ENCODE assay signal across 23 cellular contexts in genomic region chr9:112296929-112297328, GRCh38. TPM values are rescaled to one million over a fixed set of nuclear protein-coding genes. Genes with fewer than 3 reads are reported as not detected.
A peak's percentile ranks its signal among the peaks of the same experiment; 100 is the strongest.
DNase-seq lines count a peak whose midpoint lies in the region; ATAC-seq, FAIRE-seq and TF ChIP-seq lines count a peak whose summit lies in the region.
"Had no signal": no experiment of that assay in that cellular context is flagged by ENCODE, and none has a peak within 500 bp of the region (broad histone marks: within the 10 kb centered on the region; RNA-seq: fewer than 3 reads in every experiment).

No MANE protein-coding gene starts in this region.

- H3K4me1 ChIP-seq in mammary epithelial cell (ENCODE audit: insufficient read depth, low read length) (peaks cover 22% of the 10 kb centered on the region), breast epithelium (no peaks in the 10 kb centered on the region), GM12878 (ENCODE audit: control insufficient read depth, insufficient read depth, low read length) (no peaks in the 10 kb centered on the region)

- in situ Hi-C loops in mammary epithelial cell (cut with MboI; ENCODE audit: low sequenced_read_pairs in 2 of 2) (no loop called here), GM12878 (cut with MboI) (no loop called here), GM13977 (cut with MboI; ENCODE audit: low pct_unique_long_range_greater_than_20kb, low sequenced_read_pairs, unreplicated experiment) (no loop called here)

- BruUV-seq in mammary epithelial cell (replicated peaks; lab: Mats Ljungman, UMichigan) (TSS peak; percentile 1), GM12878 (replicated peaks; lab: Mats Ljungman, UMichigan) (TSS peak; percentile 18)

- no peak for TF ChIP-seq POLR2A in breast epithelium (IDR thresholded peaks at IDR 0.05)
- no peak for TF ChIP-seq POLR2A in GM12878 (IDR thresholded peaks at IDR 0.05; ENCODE audit: low read depth, low read length)

- no peak overlapping the region for H3K4me2 ChIP-seq in mammary epithelial cell (ENCODE audit: insufficient read depth, low read depth, low read length)
- H3K4me2 ChIP-seq in GM12878 (ENCODE audit: control insufficient read depth, insufficient read depth), result no peak overlapping the region
- H3K4me2 ChIP-seq: A549, BLaER1 had no signal

- no peaks in the 10 kb centered on the region for H3K27me3 Mint-ChIP-seq in nephron progenitor cell (ENCODE audit: low read depth, poor library complexity)
- H3K27me3 Mint-ChIP-seq: CD4-positive, alpha-beta memory T cell; CD4-positive, CD25-positive, alpha-beta regulatory T cell; CD8-positive, alpha-beta memory T cell had no signal

- H3K9me3 Mint-ChIP-seq in nephron progenitor cell, result peaks cover 9% of the 10 kb centered on the region
- H3K9me3 Mint-ChIP-seq: CD8-positive, alpha-beta memory T cell had no signal

- peak overlapping the region; percentile 30 for H3K27ac Mint-ChIP-seq in nephron progenitor cell
- H3K27ac Mint-ChIP-seq: CD4-positive, alpha-beta memory T cell; CD4-positive, CD25-positive, alpha-beta regulatory T cell; CD8-positive, alpha-beta memory T cell had no signal

- RAD21 ChIA-PET in GM12878 (lab: Charles Lee; ENCODE audit: unreplicated experiment), result no interaction called here

- TF ChIP-seq RAD21 in GM12878 (IDR thresholded peaks at IDR 0.05; ENCODE audit: insufficient read depth, low read depth, low read length), result no peak

- peaks cover 98% of the 10 kb centered on the region for H3K79me2 ChIP-seq in mammary epithelial cell (ENCODE audit: insufficient read depth, low read length)
- peaks cover 26% of the 10 kb centered on the region for H3K79me2 ChIP-seq in GM12878 (ENCODE audit: control insufficient read depth, insufficient read depth, low read length)

- H3K36me3 ChIP-seq in mammary epithelial cell (ENCODE audit: insufficient read depth, low read length) (peaks cover 4% of the 10 kb centered on the region), breast epithelium (no peaks in the 10 kb centered on the region), GM12878 (ENCODE audit: control insufficient read depth in 2 of 2, insufficient read depth in 2 of 2, low read length in 1 of 2) (peaks cover 2 to 13% of the 10 kb centered on the region in 2 experiments; a peak in 3 of 4 replicates), MG63 (peaks cover 17% of the 10 kb centered on the region)
- H3K36me3 ChIP-seq: BE2C had no signal

- H3K9ac ChIP-seq in mammary epithelial cell (ENCODE audit: insufficient read depth, low read length) (no peak overlapping the region), GM12878 (ENCODE audit: control insufficient read depth, insufficient read depth, low read length) (no peak overlapping the region)
- H3K9ac ChIP-seq: BLaER1 had no signal

- no peak overlapping the region for H3K4me3 Mint-ChIP-seq in nephron progenitor cell
- H3K4me3 Mint-ChIP-seq: CD14-positive monocyte; CD4-positive, alpha-beta memory T cell; CD4-positive, CD25-positive, alpha-beta regulatory T cell; CD8-positive, alpha-beta memory T cell had no signal

- no peak overlapping the region for H3K4me3 ChIP-seq in mammary epithelial cell (replicated peaks in 1 of 3; ENCODE audit: insufficient read depth in 1 of 3, low read depth in 2 of 3, low read length in 3 of 3)
- H3K4me3 ChIP-seq in breast epithelium, result no peak overlapping the region
- no peak overlapping the region for H3K4me3 ChIP-seq in GM12878
- H3K4me3 ChIP-seq in MG63, result no peak overlapping the region
- H3K4me3 ChIP-seq: A549, BLaER1 had no signal

- H3K27me3 ChIP-seq in mammary epithelial cell (ENCODE audit: insufficient read depth, low read length), result no peaks in the 10 kb centered on the region
- no peaks in the 10 kb centered on the region for H3K27me3 ChIP-seq in breast epithelium
- no peaks in the 10 kb centered on the region for H3K27me3 ChIP-seq in GM12878 (replicated peaks in 1 of 2; ENCODE audit: control insufficient read depth in 2 of 2, insufficient read depth in 2 of 2, low read length in 1 of 2)
- H3K27me3 ChIP-seq in MG63, result no peaks in the 10 kb centered on the region
- H3K27me3 ChIP-seq: BE2C, BLaER1 had no signal

- CTCF ChIA-PET in mammary epithelial cell (lab: Charles Lee; ENCODE audit: low non-redundant PET), result no interaction called here
- CTCF ChIA-PET in GM12878 (lab: Yijun Ruan, JAX), result no interaction called here

- intact Hi-C loops in mammary epithelial cell (cut with micrococcal nuclease) (no loop called here), breast epithelium (cut with DNase I; ENCODE audit: low total_unique reads) (no loop called here), GM12878 (cut with micrococcal nuclease; ENCODE audit: unreplicated experiment) (no loop called here)

- H4K20me1 ChIP-seq in mammary epithelial cell (ENCODE audit: insufficient read depth, low read length) (no peaks in the 10 kb centered on the region), GM12878 (ENCODE audit: control insufficient read depth, insufficient read depth) (no peaks in the 10 kb centered on the region)

- no peak for TF ChIP-seq CTCF in mammary epithelial cell (conservative IDR thresholded peaks at IDR 0.05 in 1 of 2, IDR thresholded peaks at IDR 0.05 in 1 of 2; ENCODE audit: extremely low read depth in 1 of 2, insufficient read depth in 1 of 2, low read depth in 1 of 2, low read length in 2 of 2)
- no peak for TF ChIP-seq CTCF in breast epithelium (IDR thresholded peaks at IDR 0.05)
- no peak for TF ChIP-seq CTCF in GM12878 (IDR thresholded peaks at IDR 0.05 in 2 of 3, conservative IDR thresholded peaks at IDR 0.05 in 1 of 3; ENCODE audit: control insufficient read depth in 2 of 3, extremely low read depth in 1 of 3, insufficient read depth in 1 of 3, low read depth in 3 of 3, low read length in 3 of 3)
- TF ChIP-seq CTCF in nephron progenitor cell (IDR thresholded peaks at IDR 0.05), result no peak
- TF ChIP-seq CTCF in GM13977 (IDR thresholded peaks at IDR 0.05; ENCODE audit: extremely low read depth, insufficient read depth, missing control alignments), result no peak

- H2AFZ ChIP-seq in mammary epithelial cell (ENCODE audit: low read depth, low read length) (no peak overlapping the region), GM12878 (ENCODE audit: control insufficient read depth, low read depth, low read length) (no peak overlapping the region)

- POLR2A ChIA-PET in GM12878 (lab: Charles Lee), result interaction anchor here (1.3 kb wide), 1 partner anchor 8 kb away, joined by 3 read pairs; no protein-coding TSS in a partner anchor

- DNase-seq in mammary epithelial cell (no peak), breast epithelium (ENCODE audit: low spot score in 2 of 2) (no peak), GM12878 (ENCODE audit: low read depth, low spot score) (no peak), nephron progenitor cell (no peak), MG63 (no peak), GM13977 (ENCODE audit: low spot score) (no peak)
- DNase-seq: ACHN; BE2C; C1 segment of cervical spinal cord; CD4-positive, alpha-beta memory T cell; CD4-positive, CD25-positive, alpha-beta regulatory T cell; CD8-positive, alpha-beta memory T cell; COR-L47; DMS79 treated with DMSO at 0.1 percent for 48 hours; GF-D8 had no signal

- ATAC-seq in GM12878 (no peak), HG02571 (IDR thresholded peaks at IDR 0.05; ENCODE audit: unreplicated experiment) (no peak)
- ATAC-seq: A549 had no signal

- no peak overlapping the region for H3K27ac ChIP-seq in mammary epithelial cell (ENCODE audit: insufficient read depth, low read depth, low read length)
- H3K27ac ChIP-seq in breast epithelium, result no peak overlapping the region
- H3K27ac ChIP-seq in GM12878 (ENCODE audit: control insufficient read depth, insufficient read depth), result no peak overlapping the region
- H3K27ac ChIP-seq: 22Rv1, A549, BLaER1 had no signal

- SMC1A ChIA-PET in GM12878 (lab: Charles Lee; ENCODE audit: uncharacterized antibody, unreplicated experiment), result no interaction called here

- peaks cover 65% of the 10 kb centered on the region for H3K36me3 Mint-ChIP-seq in nephron progenitor cell (ENCODE audit: low read depth)

- H3K9me3 ChIP-seq in mammary epithelial cell (replicated peaks; ENCODE audit: insufficient read depth, low read length) (no peaks in the 10 kb centered on the region), breast epithelium (no peaks in the 10 kb centered on the region), GM12878 (replicated peaks; ENCODE audit: control insufficient read depth, insufficient read depth, low read length) (peaks cover 2% of the 10 kb centered on the region; the same call in 2 of the 3 replicates), MG63 (no peaks in the 10 kb centered on the region)
- H3K9me3 ChIP-seq: A549, BE2C had no signal

- peaks cover 14% of the 10 kb centered on the region for H3K4me1 Mint-ChIP-seq in nephron progenitor cell

- no peak for TF ChIP-seq EP300 in GM12878 (IDR thresholded peaks at IDR 0.05; ENCODE audit: borderline replicate concordance in 1 of 2, control insufficient read depth in 1 of 2, low read depth in 2 of 2, low read length in 2 of 2)

- WGBS in mammary epithelial cell (ENCODE audit: low coverage, missing lambda C conversion rate), result 89% methylated on average over 9 of the region's 9 CpGs
- WGBS in GM12878 (ENCODE audit: insufficient coverage, insufficient replicate concordance, low lambda C conversion rate, missing lambda C conversion rate), result 78% methylated on average over 9 of the region's 9 CpGs

- dilution Hi-C loops in mammary epithelial cell (cut with HindIII; ENCODE audit: low sequenced_read_pairs), result no loop called here

- FAIRE-seq in GM12878 (lab: Jason Lieb, UNC), result no peak
- FAIRE-seq: A549, D721Med, G401.6, GM12892 had no signal

RNA-seq across cellular contexts. Expression of gene PTBP3, which starts 36.5 kb away (rescaled TPM):
- 10 to 100 TPM; 73.2 to 95.9 TPM for total RNA-seq in mammary epithelial cell
- polyA plus RNA-seq in mammary epithelial cell, result 71.9 TPM
- polyA minus RNA-seq in mammary epithelial cell, result 142 TPM
- total RNA-seq in breast epithelium, result 10 to 100 TPM; 30.6 to 80.2 (median 50.5) TPM
- total RNA-seq in GM12878 (2013; cell fraction: nucleolus; rRNA removed), result 45.5 and 45.8 TPM in 2 replicates
- 51.1 and 61.7 TPM in 2 replicates for total RNA-seq in GM12878 (2014; rRNA removed)
- total RNA-seq in GM12878 (2014; rRNA removed; fragmentation: Illumina TruSeq; extraction: Trizol), result 64.5 and 67.6 TPM in 2 replicates
- 104 and 108 TPM in 2 replicates for total RNA-seq in GM12878 (2021)
- 16.2 TPM for polyA plus RNA-seq in GM12878 (2011; ENCODE audit: low read depth)
- 68.6 and 76.7 TPM in 2 replicates for polyA plus RNA-seq in GM12878 (2011; rRNA removed)
- polyA plus RNA-seq in GM12878 (2011; cell fraction: cytosol; rRNA removed), result 62.5 and 74.4 TPM in 2 replicates
- polyA plus RNA-seq in GM12878 (2011; cell fraction: nucleus; rRNA removed), result 22.7 and 24.8 TPM in 2 replicates
- 26.0 and 27.3 TPM in 2 replicates for polyA plus RNA-seq in GM12878 (2012)
- polyA plus RNA-seq in GM12878 (2014; fragmentation: Illumina TruSeq; extraction: Trizol), result 56.7 and 67.8 TPM in 2 replicates
- 10 to 100 TPM; 12.5 to 17.6 TPM for polyA plus RNA-seq in GM12878 (2014; fragmentation: Nextera tagmentation; extraction: Ambion mirVana)
- 32.5 and 39.3 TPM in 2 replicates for polyA plus RNA-seq in GM12878 (2014; rRNA removed)
- polyA plus RNA-seq in GM12878 (2016; fragmentation: Nextera tagmentation; extraction: Ambion mirVana), result 10 to 100 TPM; 48.0 to 54.3 TPM
- polyA minus RNA-seq in GM12878 (2011; rRNA and poly(A)+ RNA removed), result 105 and 178 TPM in 2 replicates
- polyA minus RNA-seq in GM12878 (2011; cell fraction: cytosol; rRNA and poly(A)+ RNA removed), result 40.0 and 48.8 TPM in 2 replicates
- polyA minus RNA-seq in GM12878 (2011; cell fraction: nucleus; rRNA and poly(A)+ RNA removed), result 19.6 and 30.6 TPM in 2 replicates
- total RNA-seq in MG63 (2014; rRNA removed; shearing (Covaris generic); ENCODE audit: low replicate concordance), result 16.3 and 20.7 TPM in 2 replicates
